ENCODE assay signal across 19 cellular contexts in the genomic region with DNA sequence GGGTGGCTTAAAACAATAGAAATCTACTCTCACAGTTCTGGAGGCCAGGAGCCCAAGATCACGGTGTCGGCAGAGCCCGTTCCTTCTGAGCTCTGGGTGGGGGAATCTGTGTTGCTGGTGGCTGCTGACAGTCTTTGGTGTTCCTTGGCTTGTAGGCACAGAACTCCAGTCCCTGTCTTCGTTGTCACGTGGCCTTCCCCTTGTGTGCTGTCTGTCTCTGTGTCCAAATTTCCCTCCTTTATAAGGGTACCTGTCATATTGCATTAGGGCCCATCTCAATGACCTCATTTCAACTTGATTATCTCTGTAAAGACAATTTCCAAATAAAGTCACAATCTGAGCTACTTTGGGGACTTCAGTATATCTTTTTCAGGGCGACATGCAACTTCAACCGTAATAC.
"Had no signal": no experiment of that assay in that cellular context is flagged by ENCODE, and none has a peak within 500 bp of the region (broad histone marks: within the 10 kb centered on the region; RNA-seq: fewer than 3 reads in every experiment).

No MANE protein-coding gene starts in this region.

- H3K36me3 ChIP-seq: lower lobe of right lung, prostate gland, right atrium auricular region, suprapubic skin, transverse colon had no signal

- H3K27ac ChIP-seq: lower lobe of right lung, prostate gland, right atrium auricular region, suprapubic skin, transverse colon had no signal

- H3K4me3 Mint-ChIP-seq: effector memory CD8-positive, alpha-beta T cell; naive thymus-derived CD8-positive, alpha-beta T cell; neural crest cell; stimulated activated naive CD8-positive, alpha-beta T cell treated with anti-CD3 and anti-CD28 coated beads, Interleukin-15, amount 100 ng/mL, for 72 hours had no signal

- H3K4me2 ChIP-seq: smooth muscle cell had no signal

- ATAC-seq: effector memory CD8-positive, alpha-beta T cell; left ventricle myocardium superior; lower lobe of right lung; naive thymus-derived CD8-positive, alpha-beta T cell; sciatic nerve; stimulated activated naive CD8-positive, alpha-beta T cell treated with anti-CD3 and anti-CD28 coated beads, Interleukin-15, amount 100 ng/mL, for 72 hours had no signal

- H3K27me3 ChIP-seq: right atrium auricular region had no signal

- H3K9me3 ChIP-seq: lower lobe of right lung, prostate gland, right atrium auricular region, suprapubic skin, transverse colon had no signal

- H3K4me1 Mint-ChIP-seq: stimulated activated naive CD8-positive, alpha-beta T cell treated with anti-CD3 and anti-CD28 coated beads, Interleukin-15, amount 100 ng/mL, for 72 hours had no signal

- H3K36me3 Mint-ChIP-seq: naive thymus-derived CD8-positive, alpha-beta T cell had no signal

- H3K27ac Mint-ChIP-seq: effector memory CD8-positive, alpha-beta T cell; naive thymus-derived CD8-positive, alpha-beta T cell; stimulated activated naive CD8-positive, alpha-beta T cell treated with anti-CD3 and anti-CD28 coated beads, Interleukin-15, amount 100 ng/mL, for 72 hours had no signal

- H3K9me3 Mint-ChIP-seq: effector memory CD8-positive, alpha-beta T cell; naive thymus-derived CD8-positive, alpha-beta T cell; neural crest cell; stimulated activated naive CD8-positive, alpha-beta T cell treated with anti-CD3 and anti-CD28 coated beads, Interleukin-15, amount 100 ng/mL, for 72 hours had no signal

- H3K4me3 ChIP-seq: lower lobe of right lung, prostate gland, right atrium auricular region, smooth muscle cell, suprapubic skin, transverse colon had no signal

- H3K4me1 ChIP-seq: lower lobe of right lung, prostate gland, right atrium auricular region had no signal

- DNase-seq: cortex of kidney; effector memory CD8-positive, alpha-beta T cell; left ventricle myocardium superior; lower lobe of right lung; naive thymus-derived CD8-positive, alpha-beta T cell; nucleus accumbens; stimulated activated CD4-positive, alpha-beta T cell treated with anti-CD3 and anti-CD28 coated beads, Interleukin-12 subunit alpha, Interleukin-12 subunit beta, amount 100 ng/mL, for 4 hours; stimulated activated CD4-positive, alpha-beta T cell treated with anti-CD3 and anti-CD28 coated beads, Interleukin-1b, Interleukin-23, amount 100 ng/mL, for 48 hours; stimulated activated CD4-positive, alpha-beta T cell treated with anti-CD3 and anti-CD28 coated beads, Interleukin-4, amount 100 ng/mL, for 1 hour; stimulated activated CD8-positive, alpha-beta memory T cell treated with anti-CD3 and anti-CD28 coated beads, Interleukin-4, amount 100 ng/mL, for 48 hours; stimulated activated naive CD4-positive, alpha-beta T cell; stimulated activated naive CD8-positive, alpha-beta T cell treated with anti-CD3 and anti-CD28 coated beads, Interleukin-15, amount 100 ng/mL, for 72 hours; transverse colon had no signal
